6 cellular contexts compared by ENCODE assay signal in genomic region chr6:42433409-42433808, GRCh38.
"Had no signal": no experiment of that assay in that cellular context is flagged by ENCODE, and none has a peak within 500 bp of the region (broad histone marks: within the 10 kb centered on the region; RNA-seq: fewer than 3 reads in every experiment).

No MANE protein-coding gene starts in this region.

- H3K9ac ChIP-seq: GM23248 had no signal

- ATAC-seq: HCT116, K562 had no signal

- H3K27ac ChIP-seq: GM23248 had no signal

- H3K4me3 ChIP-seq: GM23248, HAP-1, K562 had no signal

- DNase-seq: GM23248, IMR-90, KG1 had no signal
